9 cellular contexts compared by ENCODE assay signal in genomic region chr1:42682484-42682738, GRCh38. TPM values are rescaled to one million over a fixed set of nuclear protein-coding genes. Genes with fewer than 3 reads are reported as not detected.
A peak's percentile ranks its signal among the peaks of the same experiment; 100 is the strongest.
DNase-seq lines count a peak whose midpoint lies in the region; ATAC-seq and TF ChIP-seq lines count a peak whose summit lies in the region.
"Not testable (repeated sequence)": the region's sequence is repeated elsewhere in the genome, so short reads cannot be mapped to it uniquely, and the experiment has no call there.
"Had no signal": no experiment of that assay in that cellular context is flagged by ENCODE, and none has a peak within 500 bp of the region (broad histone marks: within the 10 kb centered on the region; RNA-seq: fewer than 3 reads in every experiment).

No MANE protein-coding gene starts in this region.

- not testable (repeated sequence) for TF ChIP-seq CTCF in H9 (conservative IDR thresholded peaks at IDR 0.05); hepatocyte (IDR thresholded peaks at IDR 0.05; ENCODE audit: poor library complexity); nephron progenitor cell (IDR thresholded peaks at IDR 0.05)

- H3K9ac ChIP-seq in H9 (ENCODE audit: extremely low read depth, insufficient read length, low read length), result peak overlapping the region; percentile 60
- peak overlapping the region; percentile 95 for H3K9ac ChIP-seq in HUES6 (ENCODE audit: low read length)

- CTCF ChIA-PET in activated CD4-positive, alpha-beta T cell treated with anti-CD3 and anti-CD28 coated beads for 36 hours (lab: Charles Lee), result interaction anchor here (0.9 to 2.0 kb wide), 7 partner anchors 8 to 84 kb away, joined by 3 to 5 read pairs (median 3); partner anchors contain the start of genes P3H1 and PPIH

- H3K79me2 ChIP-seq in H9 (ENCODE audit: insufficient read depth, low read length) (peaks cover 44% of the 10 kb centered on the region), hepatocyte (peaks cover 56% of the 10 kb centered on the region)

- not testable (repeated sequence) for H2BK20ac ChIP-seq in H9 (ENCODE audit: low read depth, low read length, poor library complexity, severe bottlenecking)

- POLR2A ChIA-PET in activated CD4-positive, alpha-beta T cell treated with anti-CD3 and anti-CD28 coated beads for 36 hours (lab: Charles Lee), result interaction anchor here (0.6 to 4.3 kb wide), 10 partner anchors 10 to 712 kb away, joined by 3 to 21 read pairs (median 4); partner anchors contain the start of genes C1orf50, P3H1 and PPIH

- not testable (repeated sequence) for H2AFZ ChIP-seq in H9 (ENCODE audit: low read length); hepatocyte

- H3K14ac ChIP-seq in H9 (ENCODE audit: insufficient read depth, low read length), result not testable (repeated sequence)

- not testable (repeated sequence) for H2BK120ac ChIP-seq in H9 (ENCODE audit: low read depth, low read length, poor library complexity, severe bottlenecking)

- peaks cover 15% of the 10 kb centered on the region for H3K23me2 ChIP-seq in H9 (ENCODE audit: insufficient read length, low read depth, low read length, poor library complexity, severe bottlenecking)

- H3K56ac ChIP-seq in H9 (ENCODE audit: insufficient read length, low read depth, low read length), result not testable (repeated sequence)

- peaks cover 36% of the 10 kb centered on the region for H3K36me3 ChIP-seq in HUES6 (ENCODE audit: control insufficient read depth, insufficient read depth, low read length)
- H3K36me3 ChIP-seq in hepatocyte (replicated peaks; ENCODE audit: insufficient read depth, low read depth); thymus (ENCODE audit: control insufficient read depth, insufficient read depth): not testable (repeated sequence)

- H4K20me1 ChIP-seq in H9 (ENCODE audit: control insufficient read depth, insufficient read depth, insufficient read length), result not testable (repeated sequence)
- H4K20me1 ChIP-seq in hepatocyte (ENCODE audit: insufficient read depth, poor library complexity, severe bottlenecking), result peaks cover 44% of the 10 kb centered on the region

- not testable (repeated sequence) for H4K8ac ChIP-seq in H9 (replicated peaks; ENCODE audit: insufficient read length, low read depth, low read length)

- not testable (repeated sequence) for H3K23ac ChIP-seq in H9 (ENCODE audit: insufficient read length, low read depth, low read length)

- not testable (repeated sequence) for H4K5ac ChIP-seq in H9 (ENCODE audit: insufficient read length, low read depth, low read length)

- H3K4me3 ChIP-seq in GM08714 (ENCODE audit: low read length) (peak overlapping the region; percentile 96), HUES6 (ENCODE audit: low read depth, low read length) (peak overlapping the region; percentile 84), hepatocyte (peak overlapping the region; percentile 24), thymus (ENCODE audit: low read length) (peak overlapping the region; percentile 86)

- H4K91ac ChIP-seq in H9 (ENCODE audit: insufficient read length, low read depth, low read length), result not testable (repeated sequence)

- H3K27ac Mint-ChIP-seq in H9, result peak overlapping the region; percentile 70 to 98 (median 98); a peak in 6 of 7 replicates
- H3K27ac Mint-ChIP-seq in activated CD4-positive, alpha-beta T cell treated with anti-CD3 and anti-CD28 coated beads for 36 hours, result peak overlapping the region; percentile 97
- peak overlapping the region; percentile 95 for H3K27ac Mint-ChIP-seq in central memory CD8-positive, alpha-beta T cell (ENCODE audit: low read depth)
- peak overlapping the region; percentile 93 for H3K27ac Mint-ChIP-seq in nephron progenitor cell

- not testable (repeated sequence) for H3K27me3 ChIP-seq in H9 (ENCODE audit: insufficient read depth, low read length); HUES6 (ENCODE audit: control insufficient read depth, insufficient read depth, low read length); hepatocyte; thymus (ENCODE audit: control insufficient read depth, insufficient read depth)

- H3K36me3 Mint-ChIP-seq in H9 (ENCODE audit: insufficient read depth in 1 of 3, low read depth in 3 of 3), result peaks cover 29 to 41% (median 37%) of the 10 kb centered on the region in 3 experiments
- peaks cover 39% of the 10 kb centered on the region for H3K36me3 Mint-ChIP-seq in activated CD4-positive, alpha-beta T cell treated with anti-CD3 and anti-CD28 coated beads for 36 hours (ENCODE audit: low read depth)
- peaks cover 32% of the 10 kb centered on the region for H3K36me3 Mint-ChIP-seq in central memory CD8-positive, alpha-beta T cell (ENCODE audit: insufficient read depth)
- peaks cover 11% of the 10 kb centered on the region for H3K36me3 Mint-ChIP-seq in nephron progenitor cell (ENCODE audit: low read depth)

- H3K9me3 ChIP-seq in H9 (ENCODE audit: control insufficient read depth, low read depth, low read length); HUES6 (ENCODE audit: control insufficient read depth, insufficient read depth, low read depth, low read length); hepatocyte (ENCODE audit: low read depth); thymus (ENCODE audit: control insufficient read depth): not testable (repeated sequence)

- DNase-seq in H9; activated CD4-positive, alpha-beta T cell treated with anti-CD3 and anti-CD28 coated beads for 36 hours; central memory CD8-positive, alpha-beta T cell (ENCODE audit: low spot score in 2 of 2); hepatocyte (ENCODE audit: low spot score); nephron progenitor cell: not testable (repeated sequence)

- peak overlapping the region; percentile 64 for H3K18ac ChIP-seq in H9 (ENCODE audit: insufficient read length, low read depth, low read length)

- H3K27me3 Mint-ChIP-seq in H9 (ENCODE audit: low read depth); activated CD4-positive, alpha-beta T cell treated with anti-CD3 and anti-CD28 coated beads for 36 hours; central memory CD8-positive, alpha-beta T cell; nephron progenitor cell (ENCODE audit: low read depth, poor library complexity): not testable (repeated sequence)

- H3K9me2 ChIP-seq in hepatocyte (replicated peaks; ENCODE audit: insufficient read depth), result not testable (repeated sequence)

- not testable (repeated sequence) for H2BK15ac ChIP-seq in H9 (ENCODE audit: low read depth, low read length)

- not testable (repeated sequence) for H3K4me2 ChIP-seq in H9 (ENCODE audit: insufficient read depth, insufficient read length, low read length)
- peak overlapping the region; percentile 51 for H3K4me2 ChIP-seq in hepatocyte

- H3K27ac ChIP-seq in H9 (ENCODE audit: insufficient read length, low read depth, low read length); HUES6 (ENCODE audit: low read depth, low read length): not testable (repeated sequence)
- H3K27ac ChIP-seq in hepatocyte, result peak overlapping the region; percentile 95
- H3K27ac ChIP-seq in thymus (ENCODE audit: low read depth), result peak overlapping the region; percentile 86

- H3K9me3 Mint-ChIP-seq in H9; activated CD4-positive, alpha-beta T cell treated with anti-CD3 and anti-CD28 coated beads for 36 hours (ENCODE audit: low read depth); central memory CD8-positive, alpha-beta T cell; nephron progenitor cell: not testable (repeated sequence)

- not testable (repeated sequence) for H3T11ph ChIP-seq in H9 (ENCODE audit: low read length)

- not testable (repeated sequence) for H3K4me1 ChIP-seq in H9 (ENCODE audit: insufficient read depth, low read length)
- H3K4me1 ChIP-seq in HUES6 (ENCODE audit: control insufficient read depth, insufficient read depth, low read length), result peaks cover 28% of the 10 kb centered on the region
- peaks cover 44% of the 10 kb centered on the region for H3K4me1 ChIP-seq in hepatocyte (ENCODE audit: insufficient read depth)
- peaks cover 13% of the 10 kb centered on the region for H3K4me1 ChIP-seq in thymus (ENCODE audit: control insufficient read depth, insufficient read depth, low read length)

- peaks cover 47 to 49% of the 10 kb centered on the region in 2 experiments for H3K4me1 Mint-ChIP-seq in H9
- H3K4me1 Mint-ChIP-seq in activated CD4-positive, alpha-beta T cell treated with anti-CD3 and anti-CD28 coated beads for 36 hours, result peaks cover 45% of the 10 kb centered on the region
- H3K4me1 Mint-ChIP-seq in central memory CD8-positive, alpha-beta T cell, result peaks cover 57% of the 10 kb centered on the region
- peaks cover 63% of the 10 kb centered on the region for H3K4me1 Mint-ChIP-seq in nephron progenitor cell

- H3K4me3 Mint-ChIP-seq in H9 (peak overlapping the region; percentile 93 to 97), nephron progenitor cell (peak overlapping the region; percentile 87)
- H3K4me3 Mint-ChIP-seq in activated CD4-positive, alpha-beta T cell treated with anti-CD3 and anti-CD28 coated beads for 36 hours, result peak overlapping the region; percentile 85
- peak overlapping the region; percentile 94 for H3K4me3 Mint-ChIP-seq in central memory CD8-positive, alpha-beta T cell

- not testable (repeated sequence) for H3K4ac ChIP-seq in H9 (ENCODE audit: low read depth, low read length)

- peak; percentile 5 for ATAC-seq in activated CD4-positive, alpha-beta T cell treated with anti-CD3 and anti-CD28 coated beads for 36 hours
- peak; percentile 9 for ATAC-seq in central memory CD8-positive, alpha-beta T cell (replicated peaks; ENCODE audit: extremely low read depth, poor library complexity, severe bottlenecking)

- not testable (repeated sequence) for H2BK5ac ChIP-seq in H9 (ENCODE audit: insufficient read length, low read length)

- H2AK5ac ChIP-seq in H9 (ENCODE audit: insufficient read length, low read length), result not testable (repeated sequence)

- not testable (repeated sequence) for H2BK12ac ChIP-seq in H9 (ENCODE audit: insufficient read length, low read depth, low read length)

- not testable (repeated sequence) for H3K79me1 ChIP-seq in H9 (ENCODE audit: insufficient read depth, low read depth, low read length, poor library complexity, severe bottlenecking)

- intact Hi-C loops in activated CD4-positive, alpha-beta T cell treated with anti-CD3 and anti-CD28 coated beads for 36 hours (cut with DNase I, micrococcal nuclease), result loop anchor here (1.0 to 10.0 kb wide), 15 partner anchors 24 to 1018 kb away; partner anchors contain the start of genes FOXJ3 (in 2 of the 2), PPCS (in 2 of the 2), ZMYND12 (in 2 of the 2) and C1orf50 (in 1 of the 2)

- no CpG with 5 or more reads among the region's 33 CpGs for WGBS in H9 (ENCODE audit: extremely low coverage, insufficient read length, low lambda C conversion rate)
- 2% methylated on average over 6 of the region's 33 CpGs for WGBS in hepatocyte (ENCODE audit: low lambda C conversion rate, missing lambda C conversion rate)
- WGBS in thymus, result under 1% methylated on average over 33 of the region's 33 CpGs

RNA-seq across cellular contexts. Expression of gene YBX1, which starts 0.2 kb away (rescaled TPM):
- total RNA-seq in H9 (2021) (1,019 and 1,029 TPM in 2 replicates), hepatocyte (418 and 428 TPM in 2 replicates)
- total RNA-seq in activated CD4-positive, alpha-beta T cell treated with anti-CD3 and anti-CD28 coated beads for 36 hours, result 1,000 to 10,000 TPM; 1,224 to 1,435 TPM
- polyA plus RNA-seq in hepatocyte (177 and 183 TPM in 2 replicates), thymus (497 TPM)

RNA-seq across cellular contexts. Expression of gene PPIH, which starts 24.2 kb away (rescaled TPM):
- total RNA-seq in H9 (2021), result 87.5 and 89.3 TPM in 2 replicates
- 100 to 1,000 TPM; 111 to 114 TPM for total RNA-seq in activated CD4-positive, alpha-beta T cell treated with anti-CD3 and anti-CD28 coated beads for 36 hours
- total RNA-seq in hepatocyte, result 35.6 and 36.4 TPM in 2 replicates
- polyA plus RNA-seq in hepatocyte, result 26.1 and 30.7 TPM in 2 replicates
- 49.7 TPM for polyA plus RNA-seq in thymus

RNA-seq across cellular contexts. Expression of gene CLDN19, which starts 57.6 kb away (rescaled TPM):
- total RNA-seq in H9 (2021) (11.1 and 12.5 TPM in 2 replicates), hepatocyte (2.5 and 6.9 TPM in 2 replicates)
- total RNA-seq in activated CD4-positive, alpha-beta T cell treated with anti-CD3 and anti-CD28 coated beads for 36 hours, result not detected
- polyA plus RNA-seq in hepatocyte (3.8 and 4.5 TPM in 2 replicates), thymus (0.62 TPM)
- total RNA-seq: temporal lobe had no signal

Comparison
In these comparisons a context has a peak if more than half of its experiments do, and no peak if none do; other contexts are left out.
1. H3K4me3 ChIP-seq: peak in every context shown above with its lines; median percentile 96 in GM08714; 86 in thymus; 84 in HUES6; 24 in hepatocyte.